In genomic region chr5:169160405-169160901, GRCh38 we compare ENCODE assay signal across 12 cellular contexts.
DNase-seq lines count a peak whose midpoint lies in the region; ATAC-seq, FAIRE-seq and TF ChIP-seq lines count a peak whose summit lies in the region.
"Had no signal": no experiment of that assay in that cellular context is flagged by ENCODE, and none has a peak within 500 bp of the region (broad histone marks: within the 10 kb centered on the region; RNA-seq: fewer than 3 reads in every experiment).

No MANE protein-coding gene starts in this region.

- no peak for TF ChIP-seq POLR2A in A549 (IDR thresholded peaks at IDR 0.05; ENCODE audit: low read length)

- peak overlapping the region; percentile 63 to 88 for H3K27ac ChIP-seq in A549
- H3K27ac ChIP-seq in caudate nucleus (ENCODE audit: low read depth, low read length), result peak overlapping the region; percentile 18

- POLR2A ChIA-PET in A549 (lab: Yijun Ruan, JAX), result interaction anchor here (0.9 to 1.3 kb wide), 4 partner anchors 18 to 190 kb away, joined by 3 to 10 read pairs (median 4); partner anchors contain the start of gene SLIT3

- H3K36me3 Mint-ChIP-seq in nephron progenitor cell (ENCODE audit: low read depth), result peaks cover 42% of the 10 kb centered on the region
- H3K36me3 Mint-ChIP-seq: CD4-positive, CD25-positive, alpha-beta regulatory T cell had no signal

- H3K4me2 ChIP-seq in A549, result peak overlapping the region; percentile 44

- no peak overlapping the region for H3K4me3 Mint-ChIP-seq in nephron progenitor cell
- H3K4me3 Mint-ChIP-seq: CD4-positive, CD25-positive, alpha-beta regulatory T cell had no signal

- DNase-seq in A549 (ENCODE audit: low read depth in 1 of 2, low spot score in 1 of 2) (peak in 1 of 2 experiments; percentile 46), HTR-8/SVneo (ENCODE audit: insufficient read length, low spot score) (peak; percentile 36), caudate nucleus (lab: John Stamatoyannopoulos, UW) (peak in 1 of 61 donors; percentile 48), nephron progenitor cell (no peak), 8988T (no peak), anterior cingulate cortex (lab: John Stamatoyannopoulos, UW) (no peak), NCI-H2081 (lab: John Stamatoyannopoulos, UW) (no peak)
- no peak for DNase-seq in NK-92 treated with Interleukin-12 subunit alpha and Interleukin-12 subunit beta, amount 100 ng/mL, for 24 hours (lab: John Stamatoyannopoulos, UW)
- DNase-seq: CD4-positive, CD25-positive, alpha-beta regulatory T cell; NCI-H2107; stimulated activated CD4-positive, alpha-beta T cell treated with anti-CD3 and anti-CD28 coated beads, Interleukin-2, amount 100 ng/mL, for 48 hours; T-helper 1 cell had no signal

- peak; percentile 21; the same call in 1 of the 3 replicates for TF ChIP-seq CTCF in A549 (IDR thresholded peaks at IDR 0.05)
- TF ChIP-seq CTCF in nephron progenitor cell (IDR thresholded peaks at IDR 0.05), result no peak

- TF ChIP-seq RAD21 in A549 (conservative IDR thresholded peaks at IDR 0.05 in 1 of 2, IDR thresholded peaks at IDR 0.05 in 1 of 2), result 0 out of 5 replicates have a peak, but pooled peaks of 1 of the 2 experiments have one; percentile 11

- H3K9me3 Mint-ChIP-seq in nephron progenitor cell, result peaks cover 50% of the 10 kb centered on the region

- H3K4me1 Mint-ChIP-seq in nephron progenitor cell, result peaks cover 48% of the 10 kb centered on the region
- H3K4me1 Mint-ChIP-seq: CD4-positive, CD25-positive, alpha-beta regulatory T cell had no signal

- peaks cover 69% of the 10 kb centered on the region for H3K4me1 ChIP-seq in A549

- TF ChIP-seq EP300 in A549 (IDR thresholded peaks at IDR 0.05), result no peak

- H3K27me3 Mint-ChIP-seq in nephron progenitor cell (ENCODE audit: low read depth, poor library complexity), result peaks cover 4% of the 10 kb centered on the region

- FAIRE-seq in A549 (lab: Jason Lieb, UNC) (no peak), HTR-8/SVneo (lab: Jason Lieb, UNC) (peak; percentile 16)

- no peak overlapping the region for H3K4me3 ChIP-seq in A549

- CTCF ChIA-PET in A549 (lab: Yijun Ruan, JAX), result interaction anchor here (0.7 to 1.9 kb wide), 6 partner anchors 9 to 173 kb away, joined by 3 to 16 read pairs (median 6); partner anchors contain the start of gene SLIT3

- peak; percentile 3 to 4; a peak in 4 of 6 replicates for ATAC-seq in A549

- H3K9me3 ChIP-seq in A549, result peaks cover 22% of the 10 kb centered on the region; the same call in 2 of the 3 replicates

- H3K27ac Mint-ChIP-seq in nephron progenitor cell, result peak overlapping the region; percentile 95
- H3K27ac Mint-ChIP-seq: CD4-positive, CD25-positive, alpha-beta regulatory T cell had no signal

- WGBS in A549 (ENCODE audit: missing lambda C conversion rate), result 70% methylated on average over 6 of the region's 6 CpGs

TF ChIP-seq in A549, 52 proteins besides CTCF, POLR2A, EP300 and RAD21:
- TF ChIP-seq CHD4 (IDR thresholded peaks at IDR 0.05; ENCODE audit: borderline replicate concordance), result peak; percentile 64; the same call in 1 of the 2 replicates
- no peak; a peak in 1 of 5 replicates for TF ChIP-seq JUN (IDR thresholded peaks at IDR 0.05)
- no peak for TF ChIP-seq KDM5A (IDR thresholded peaks at IDR 0.05)
- no peak for TF ChIP-seq PBX3 (IDR thresholded peaks at IDR 0.05)
- peak; percentile 14; the same call in 1 of the 2 replicates for TF ChIP-seq GATA3 (IDR thresholded peaks at IDR 0.05; ENCODE audit: borderline replicate concordance)
- TF ChIP-seq ZNF302 (CRISPR knock-in tag; IDR thresholded peaks at IDR 0.05), result no peak
- TF ChIP-seq JUNB (IDR thresholded peaks at IDR 0.05), result 0 out of 2 replicates have a peak, but pooled peaks have one; percentile 16
TF ChIP-seq in A549: peak in this region for 3.
